ENCODE assay signal across 18 cellular contexts in the genomic region with DNA sequence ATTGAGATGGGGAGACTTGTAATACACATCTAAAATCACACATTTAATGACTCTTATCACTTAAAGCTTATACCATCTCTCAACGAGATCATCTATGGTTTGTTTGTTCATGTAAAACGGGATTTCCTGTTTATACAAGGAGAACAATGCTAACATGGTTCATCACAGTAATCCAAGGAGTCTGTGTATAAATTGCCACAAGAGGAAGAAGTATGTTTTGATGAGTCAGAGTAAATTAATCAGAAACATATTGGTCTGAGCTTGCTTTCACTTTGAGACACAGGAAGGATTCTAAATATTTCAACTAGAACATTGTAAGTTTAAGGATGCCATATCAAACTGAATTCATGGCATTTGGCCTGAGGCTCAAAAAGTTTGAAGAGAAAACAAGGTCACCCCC.
DNase-seq lines count a peak whose midpoint lies in the region; ATAC-seq, FAIRE-seq and TF ChIP-seq lines count a peak whose summit lies in the region.
"Had no signal": no experiment of that assay in that cellular context is flagged by ENCODE, and none has a peak within 500 bp of the region (broad histone marks: within the 10 kb centered on the region; RNA-seq: fewer than 3 reads in every experiment).

No MANE protein-coding gene starts in this region.

- no peak overlapping the region for H3K27ac ChIP-seq in OCI-LY3 (ENCODE audit: low read length)
- H3K27ac ChIP-seq: stomach had no signal

- H3K36me3 ChIP-seq in OCI-LY3 (replicated peaks; ENCODE audit: low read depth, low read length), result no peaks in the 10 kb centered on the region
- H3K36me3 ChIP-seq: stomach had no signal

- no peaks in the 10 kb centered on the region for H4K20me1 ChIP-seq in OCI-LY3 (ENCODE audit: insufficient read depth, low read length)

- no peak for ATAC-seq in HG02798 (IDR thresholded peaks at IDR 0.05; ENCODE audit: poor library complexity, unreplicated experiment)

- H3K4me3 ChIP-seq in OCI-LY3 (ENCODE audit: low read length), result peak overlapping the region; percentile 38
- H3K4me3 ChIP-seq: stomach had no signal

- peak overlapping the region; percentile 40; the same call in 1 of the 2 replicates for H2AFZ ChIP-seq in OCI-LY3 (ENCODE audit: low read depth, low read length)

- DNase-seq in NCI-H2029 (lab: John Stamatoyannopoulos, UW) (peak; percentile 1), NCI-H2029 treated with DMSO at 0.1 percent for 48 hours (lab: John Stamatoyannopoulos, UW) (no peak), smooth muscle cell of the brain vasculature (ENCODE audit: low read depth, low spot score) (peak; percentile 12)
- DNase-seq in activated CD4-positive, alpha-beta T cell treated with anti-CD3 and anti-CD28 coated beads, Interleukin-2, amount 50 U/mL, for 48 hours, result no peak
- DNase-seq in stimulated activated naive CD4-positive, alpha-beta T cell (lab: John Stamatoyannopoulos, UW), result no peak
- DNase-seq: activated CD4-positive, alpha-beta T cell treated with anti-CD3 and anti-CD28 coated beads, Interleukin-2, amount 10 ng/mL, durations not matched to agents 7 days and 5 days; activated effector memory CD4-positive, alpha-beta T cell treated with Interleukin-2 at 50 U/mL for 16 hours; cerebellar nuclear complex; head of caudate nucleus; Kasumi-1; NCI-H524; stimulated activated CD4-positive, alpha-beta T cell treated with anti-CD3 and anti-CD28 coated beads, Interleukin-2, amount 100 ng/mL, for 48 hours; stomach; SW 1271 had no signal

- peak overlapping the region; percentile 62 for H3K4me2 ChIP-seq in OCI-LY3 (ENCODE audit: low read length)

- peaks cover 16% of the 10 kb centered on the region for H3K4me1 ChIP-seq in OCI-LY3 (ENCODE audit: low read length)
- H3K4me1 ChIP-seq: stomach had no signal

- no peak for TF ChIP-seq CTCF in OCI-LY3 (IDR thresholded peaks at IDR 0.05; ENCODE audit: low read depth, low read length)

- H3K27me3 ChIP-seq in OCI-LY3 (ENCODE audit: low read depth, low read length), result no peaks in the 10 kb centered on the region
- H3K27me3 ChIP-seq: stomach had no signal

- no peaks in the 10 kb centered on the region for H3K79me2 ChIP-seq in OCI-LY3 (ENCODE audit: low read length)

- no peak overlapping the region for H3K9ac ChIP-seq in OCI-LY3 (ENCODE audit: low read length)

- FAIRE-seq in endometrium (lab: Jason Lieb, UNC), result peak; percentile 48
- FAIRE-seq: A204.1 had no signal

- no peaks in the 10 kb centered on the region for H3K9me3 ChIP-seq in OCI-LY3 (ENCODE audit: insufficient read depth, low read length)
- H3K9me3 ChIP-seq: stomach had no signal

Comparison
In these comparisons a context has a peak if more than half of its experiments do, and no peak if none do; other contexts are left out.
1. DNase-seq: peak in NCI-H2029 (single experiment) and smooth muscle cell of the brain vasculature (single experiment); none in NCI-H2029 treated with DMSO at 0.1 percent for 48 hours (single experiment), activated CD4-positive, alpha-beta T cell treated with anti-CD3 and anti-CD28 coated beads, Interleukin-2, amount 50 U/mL, for 48 hours (0 of 2) and stimulated activated naive CD4-positive, alpha-beta T cell (0 of 6).